Comparison of ENCODE assay signal across 10 cellular contexts in genomic region chr5:140965905-140966292, GRCh38. TPM values are rescaled to one million over a fixed set of nuclear protein-coding genes. Genes with fewer than 3 reads are reported as not detected.
DNase-seq lines count a peak whose midpoint lies in the region; ATAC-seq and TF ChIP-seq lines count a peak whose summit lies in the region.
"Had no signal": no experiment of that assay in that cellular context is flagged by ENCODE, and none has a peak within 500 bp of the region (broad histone marks: within the 10 kb centered on the region; RNA-seq: fewer than 3 reads in every experiment).

No MANE protein-coding gene starts in this region.

- no peak overlapping the region for H3K4me3 Mint-ChIP-seq in activated CD4-positive, alpha-beta memory T cell treated with anti-CD3 and anti-CD28 coated beads for 36 hours
- H3K4me3 Mint-ChIP-seq: T-helper 2 cell treated with Interferon-gamma antibody and Interleukin-4, amounts not matched to agents 5 μg/mL and 100 μg/mL, for 36 hours had no signal

- intact Hi-C loops in breast epithelium (cut with DNase I; ENCODE audit: low total_unique reads) = no loop called here
- intact Hi-C loops in left lung (cut with DNase I) = no loop called here
- intact Hi-C loops in activated CD4-positive, alpha-beta memory T cell treated with anti-CD3 and anti-CD28 coated beads for 36 hours (cut with micrococcal nuclease) = no loop called here

- H3K27me3 ChIP-seq in breast epithelium (no peaks in the 10 kb centered on the region), left lung (peaks cover 0 to 42% of the 10 kb centered on the region in 2 donors)

- TF ChIP-seq CTCF in breast epithelium (IDR thresholded peaks at IDR 0.05) = no peak
- no peak for TF ChIP-seq CTCF in left lung (IDR thresholded peaks at IDR 0.05)

- DNase-seq in NCI-H1092 treated with DMSO at 0.1 percent for 48 hours (lab: John Stamatoyannopoulos, UW) = peak; percentile 33
- no peak for DNase-seq in NCI-H1092 (lab: John Stamatoyannopoulos, UW)
- DNase-seq in breast epithelium (ENCODE audit: low spot score in 2 of 2) = no peak
- no peak for DNase-seq in left lung
- no peak for DNase-seq in NOMO-1 treated with DMSO at 0.1 percent for 48 hours (lab: John Stamatoyannopoulos, UW; ENCODE audit: unreplicated experiment)
- DNase-seq in activated CD4-positive, alpha-beta memory T cell treated with anti-CD3 and anti-CD28 coated beads for 36 hours = no peak

- no peak for TF ChIP-seq POLR2A in breast epithelium (IDR thresholded peaks at IDR 0.05)

- H3K9me3 ChIP-seq in breast epithelium (no peaks in the 10 kb centered on the region), left lung (no peaks in the 10 kb centered on the region)

- ATAC-seq in left lung = peak; percentile 33
- ATAC-seq in HG02798 (IDR thresholded peaks at IDR 0.05; ENCODE audit: poor library complexity, unreplicated experiment) = no peak

- H3K36me3 ChIP-seq in breast epithelium (no peaks in the 10 kb centered on the region), left lung (no peaks in the 10 kb centered on the region)

- POLR2A ChIA-PET in activated CD4-positive, alpha-beta memory T cell treated with anti-CD3 and anti-CD28 coated beads for 36 hours (lab: Charles Lee) = no interaction called here

- CTCF ChIA-PET in activated CD4-positive, alpha-beta memory T cell treated with anti-CD3 and anti-CD28 coated beads for 36 hours (lab: Charles Lee) = no interaction called here

- no peaks in the 10 kb centered on the region for H3K9me3 Mint-ChIP-seq in activated CD4-positive, alpha-beta memory T cell treated with anti-CD3 and anti-CD28 coated beads for 36 hours
- H3K9me3 Mint-ChIP-seq: T-helper 2 cell treated with Interferon-gamma antibody and Interleukin-4, amounts not matched to agents 5 μg/mL and 100 μg/mL, for 36 hours had no signal

- H3K27me3 Mint-ChIP-seq in activated CD4-positive, alpha-beta memory T cell treated with anti-CD3 and anti-CD28 coated beads for 36 hours = peaks cover 29% of the 10 kb centered on the region

- no peak overlapping the region for H3K27ac Mint-ChIP-seq in activated CD4-positive, alpha-beta memory T cell treated with anti-CD3 and anti-CD28 coated beads for 36 hours
- H3K27ac Mint-ChIP-seq: T-helper 2 cell treated with Interferon-gamma antibody and Interleukin-4, amounts not matched to agents 5 μg/mL and 100 μg/mL, for 36 hours had no signal

- no peaks in the 10 kb centered on the region for H3K4me1 Mint-ChIP-seq in activated CD4-positive, alpha-beta memory T cell treated with anti-CD3 and anti-CD28 coated beads for 36 hours (ENCODE audit: low read depth)

- H3K4me3 ChIP-seq in breast epithelium (peak overlapping the region; percentile 42 to 68 (median 65)), left lung (peak overlapping the region; percentile 48 to 51)

- H3K4me1 ChIP-seq in breast epithelium (no peaks in the 10 kb centered on the region), left lung (peaks cover 0 to 8% of the 10 kb centered on the region in 2 donors)

- H3K36me3 Mint-ChIP-seq in activated CD4-positive, alpha-beta memory T cell treated with anti-CD3 and anti-CD28 coated beads for 36 hours = no peaks in the 10 kb centered on the region

- no peak overlapping the region for H3K27ac ChIP-seq in breast epithelium
- H3K27ac ChIP-seq in left lung = peak overlapping the region; percentile 54 to 65
- H3K27ac ChIP-seq in temporal lobe (ENCODE audit: low read depth, low read length) = peak overlapping the region; percentile 83

RNA-seq across cellular contexts. Expression of gene PCDHAC2, which starts 0.4 kb away (rescaled TPM):
- total RNA-seq in breast epithelium (1 to 10 TPM; 2.1 to 2.8 (median 2.6) TPM), left lung (10 to 100 TPM in 1 of 2 donors, 1 to 10 TPM in 1; 9.9 to 12.6 TPM), temporal lobe (28.8 TPM)
- not detected for total RNA-seq in activated CD4-positive, alpha-beta memory T cell treated with anti-CD3 and anti-CD28 coated beads for 36 hours
- total RNA-seq: HT1080 had no signal

RNA-seq across cellular contexts. Expression of gene PCDHAC1, which starts 39.8 kb away (rescaled TPM):
- total RNA-seq in breast epithelium = 1 to 10 TPM in 2 of 3 donors, under 1 TPM in 1; 0.80 to 2.5 (median 2.3) TPM
- 1 to 10 TPM; 6.7 to 8.3 TPM for total RNA-seq in left lung
- 28.3 TPM for total RNA-seq in temporal lobe
- not detected for total RNA-seq in activated CD4-positive, alpha-beta memory T cell treated with anti-CD3 and anti-CD28 coated beads for 36 hours
- total RNA-seq: HT1080 had no signal

Comparison
In these comparisons a context has a peak if more than half of its experiments do, and no peak if none do; other contexts are left out.
1. H3K27ac ChIP-seq: peak in left lung (2 of 2) and temporal lobe (single experiment); none in breast epithelium (0 of 2).